Comparison of ENCODE assay signal across 1 cellular context in the genomic region with DNA sequence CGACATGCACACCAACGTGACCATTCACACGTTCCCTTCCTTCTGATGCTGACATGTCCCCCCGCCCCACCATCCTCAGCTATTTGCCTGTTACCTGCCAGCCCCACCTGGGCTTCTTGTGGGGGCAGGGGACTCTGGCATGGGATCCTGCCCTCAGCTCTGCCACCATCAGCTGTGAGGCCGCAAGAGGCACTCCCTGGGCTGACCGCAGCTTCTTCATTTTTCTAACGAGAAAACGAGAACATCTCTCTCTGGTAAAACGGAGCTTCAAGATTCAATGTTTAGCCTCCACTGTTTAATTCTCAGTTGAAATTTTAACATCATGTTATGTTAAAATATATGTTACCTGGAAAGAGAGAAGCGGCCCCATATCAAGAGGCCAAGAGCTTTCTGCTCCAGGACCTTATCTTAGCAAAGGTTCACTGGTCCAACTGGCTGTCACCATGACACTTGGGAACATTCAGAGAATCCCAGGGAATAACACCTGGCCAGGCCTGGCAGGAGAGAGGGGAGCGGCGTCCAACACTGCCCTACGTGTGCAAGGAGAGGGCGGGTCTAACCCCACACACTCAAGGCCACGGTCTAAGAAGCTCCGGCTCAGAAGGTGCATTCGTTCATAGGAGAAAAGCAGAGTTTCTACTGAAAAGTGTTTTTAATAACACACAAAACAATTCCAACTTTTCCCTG.
TF ChIP-seq lines count a peak whose summit lies in the region.

No MANE protein-coding gene starts in this region.

TF ChIP-seq in HepG2, 621 proteins besides CTCF, POLR2A, EP300 and RAD21:
- TF ChIP-seq SRY (CRISPR knock-in tag; IDR thresholded peaks at IDR 0.05) (no peak), AGO2 (optimal IDR thresholded peaks at IDR 0.05; ENCODE audit: low read depth, low read length) (peak; percentile 1), RBAK (CRISPR knock-in tag; IDR thresholded peaks at IDR 0.05) (no peak), ELF1 (CRISPR knock-in tag; IDR thresholded peaks at IDR 0.05) (no peak), JUNB (CRISPR knock-in tag; IDR thresholded peaks at IDR 0.05; ENCODE audit: borderline replicate concordance) (no peak)
TF ChIP-seq in HepG2: peak in this region for 1.
